10 cellular contexts compared by ENCODE assay signal in genomic region chr22:40009231-40009769, GRCh38. TPM values are rescaled to one million over a fixed set of nuclear protein-coding genes. Genes with fewer than 3 reads are reported as not detected.
DNase-seq lines count a peak whose midpoint lies in the region; ATAC-seq, FAIRE-seq and TF ChIP-seq lines count a peak whose summit lies in the region.
"Had no signal": no experiment of that assay in that cellular context is flagged by ENCODE, and none has a peak within 500 bp of the region (broad histone marks: within the 10 kb centered on the region; RNA-seq: fewer than 3 reads in every experiment).

No MANE protein-coding gene starts in this region.

- H3K9ac ChIP-seq in K562 (ENCODE audit: insufficient read depth in 1 of 2, low read depth in 2 of 2, low read length in 2 of 2) (no peak overlapping the region), mesendoderm (ENCODE audit: low read length) (no peak overlapping the region)

- in situ Hi-C loops in K562 (cut with MboI) = no loop called here

- H2BK5ac ChIP-seq in mesendoderm (ENCODE audit: low read length) = no peak overlapping the region

- no TSS peak for BruUV-seq in K562 (replicated peaks; lab: Mats Ljungman, UMichigan)

- H3K18ac ChIP-seq in mesendoderm (ENCODE audit: low read length) = peak overlapping the region; percentile 57

- no peak overlapping the region for H2BK120ac ChIP-seq in mesendoderm (ENCODE audit: low read depth, low read length)

- H3K79me2 ChIP-seq in K562 (ENCODE audit: control insufficient read depth, insufficient read depth, low read length) = no peaks in the 10 kb centered on the region
- H3K79me2 ChIP-seq in mesendoderm (ENCODE audit: control insufficient read depth, insufficient read depth, low read length) = peaks cover 6% of the 10 kb centered on the region

- H2AK5ac ChIP-seq in mesendoderm (ENCODE audit: low read length) = no peak overlapping the region

- H3K4me3 ChIP-seq in K562 = no peak overlapping the region
- no peak overlapping the region for H3K4me3 ChIP-seq in mesendoderm (ENCODE audit: low read length)

- H3K4me1 ChIP-seq in K562 (replicated peaks in 1 of 2; ENCODE audit: control insufficient read depth in 2 of 2, insufficient read depth in 2 of 2, low read length in 2 of 2) (peaks cover 13 to 23% of the 10 kb centered on the region in 2 experiments), mesendoderm (ENCODE audit: control insufficient read depth, low read depth, low read length) (peaks cover 15% of the 10 kb centered on the region)

- CTCF ChIA-PET in K562 (lab: Yijun Ruan, JAX; ENCODE audit: low intra/inter-chr PET ratio) = no interaction called here

- H3K4ac ChIP-seq in mesendoderm (ENCODE audit: low read depth, low read length) = no peak overlapping the region

- H3K9me3 ChIP-seq in K562 (replicated peaks; ENCODE audit: control insufficient read depth, insufficient read depth, low read depth, low read length) = no peaks in the 10 kb centered on the region

- peaks cover 21% of the 10 kb centered on the region for H3K79me1 ChIP-seq in mesendoderm (ENCODE audit: low read length)

- TF ChIP-seq POLR2A in K562 (conservative IDR thresholded peaks at IDR 0.05) = no peak

- no peaks in the 10 kb centered on the region for H3K36me3 ChIP-seq in K562 (ENCODE audit: control insufficient read depth, insufficient read depth, low read length)
- H3K36me3 ChIP-seq in mesendoderm (ENCODE audit: control insufficient read depth, insufficient read depth, low read length) = peaks cover 2% of the 10 kb centered on the region

- intact Hi-C loops in K562 (cut with micrococcal nuclease) = no loop called here
- intact Hi-C loops in head of caudate nucleus (cut with DNase I) = no loop called here

- peak; percentile 72 for ATAC-seq in K562

- DNase-seq in ELF-1 (ENCODE audit: low read depth, low spot score) (peak; percentile 89), NCI-H2029 treated with DMSO at 0.1 percent for 48 hours (lab: John Stamatoyannopoulos, UW) (peak; percentile 47), K562 (ENCODE audit: extremely low read depth in 1 of 4, low spot score in 3 of 4) (peak; percentile 20 to 34 (median 26)), mesendoderm (peak; percentile 92), head of caudate nucleus (no peak), epidermal melanocyte (ENCODE audit: insufficient read length, low spot score) (no peak), H4 (ENCODE audit: low spot score) (no peak)
- DNase-seq in activated CD8-positive, alpha-beta memory T cell treated with anti-CD3 and anti-CD28 coated beads, Interleukin-2, amount 50 U/mL, for 48 hours = no peak
- DNase-seq: NK-92 treated with Interleukin-12 subunit alpha and Interleukin-12 subunit beta, amount 100 ng/mL, for 24 hours had no signal

- H3K27me3 ChIP-seq in K562 (ENCODE audit: control insufficient read depth in 2 of 2, insufficient read depth in 2 of 2, low read length in 2 of 2) = peaks cover 0 to 8% of the 10 kb centered on the region in 2 experiments; a peak in 1 of 5 replicates
- no peaks in the 10 kb centered on the region for H3K27me3 ChIP-seq in mesendoderm (ENCODE audit: insufficient read depth, low read length, poor library complexity)

- H2BK15ac ChIP-seq in mesendoderm (replicated peaks; ENCODE audit: low read depth) = no peak overlapping the region

- H4K5ac ChIP-seq in mesendoderm (ENCODE audit: low read length) = no peak overlapping the region

- no peak for TF ChIP-seq RAD21 in K562 (CRISPR knock-in tag; conservative IDR thresholded peaks at IDR 0.05 in 1 of 2, IDR thresholded peaks at IDR 0.05 in 1 of 2)

- H3K56ac ChIP-seq in mesendoderm (ENCODE audit: low read length) = peak overlapping the region; percentile 18

- no peak overlapping the region for H3K23ac ChIP-seq in mesendoderm (ENCODE audit: low read length)

- no peak for TF ChIP-seq EP300 in K562 (IDR thresholded peaks at IDR 0.05; ENCODE audit: low read length)

- no peak overlapping the region for H4K8ac ChIP-seq in mesendoderm (ENCODE audit: low read depth, low read length)

- WGBS in K562 (ENCODE audit: insufficient coverage, low coverage, missing lambda C conversion rate) = 22% methylated on average over 10 of the region's 12 CpGs
- no CpG with 5 or more reads among the region's 12 CpGs for WGBS in mesendoderm (ENCODE audit: extremely low coverage, insufficient coverage, low lambda C conversion rate)

- H3K9me1 ChIP-seq in K562 (ENCODE audit: control insufficient read depth, insufficient read depth, low read length) = no peaks in the 10 kb centered on the region

- H3K27ac ChIP-seq in K562 (ENCODE audit: extremely low read depth, low read depth, low read length) (no peak overlapping the region), mesendoderm (ENCODE audit: low read depth, low read length) (no peak overlapping the region)
- H3K27ac ChIP-seq: HL-60 had no signal

- FAIRE-seq in K562 (lab: Jason Lieb, UNC) = no peak

- H4K20me1 ChIP-seq in K562 (replicated peaks; ENCODE audit: control insufficient read depth, insufficient read depth, low read length) = no peaks in the 10 kb centered on the region; the same call in 1 of the 2 replicates

- POLR2A ChIA-PET in K562 (lab: Yijun Ruan, JAX) = interaction anchor here (0.6 to 1.3 kb wide), 5 partner anchors 10 to 59 kb away, joined by 3 to 4 read pairs (median 3); no protein-coding TSS in a partner anchor

- H2AFZ ChIP-seq in K562 (ENCODE audit: low read depth, low read length) = no peak overlapping the region

- TF ChIP-seq CTCF in K562 (IDR thresholded peaks at IDR 0.05 in 2 of 3, conservative IDR thresholded peaks at IDR 0.05 in 1 of 3; ENCODE audit: insufficient read depth in 2 of 3, low read depth in 1 of 3, low read length in 3 of 3) = no peak

- H3K4me2 ChIP-seq in K562 (ENCODE audit: insufficient read depth, low read length) (no peak overlapping the region), mesendoderm (ENCODE audit: low read length) (no peak overlapping the region)

TF ChIP-seq in K562, 482 proteins besides CTCF, POLR2A, EP300 and RAD21:
- no peak for TF ChIP-seq TCF3 (CRISPR knock-in tag; IDR thresholded peaks at IDR 0.05)
- TF ChIP-seq HDAC1 (IDR thresholded peaks at IDR 0.05) = peak in 1 of 2 experiments; percentile 12; a peak in 1 of 4 replicates
- peak; percentile 28; the same call in 1 of the 2 replicates for TF ChIP-seq VEZF1 (CRISPR knock-in tag; IDR thresholded peaks at IDR 0.05)
- TF ChIP-seq MCM7 (IDR thresholded peaks at IDR 0.05) = no peak
- TF ChIP-seq IRF2 (CRISPR knock-in tag; IDR thresholded peaks at IDR 0.05) = no peak
- TF ChIP-seq NFIC (IDR thresholded peaks at IDR 0.05) = peak; percentile 44

RNA-seq across cellular contexts. Expression of gene FAM83F, which starts 14.5 kb away (rescaled TPM):
- total RNA-seq in K562 (2011; cell fraction: chromatin; rRNA removed; ENCODE audit: low replicate concordance) = 0.04 and 0.25 TPM in 2 replicates
- under 0.01 and 0.17 TPM in 2 replicates for total RNA-seq in K562 (2011; cell fraction: nucleolus; rRNA removed)
- total RNA-seq in K562 (2011; cell fraction: nucleoplasm; rRNA removed) = 0.07 and 0.15 TPM in 2 replicates
- total RNA-seq in K562 (2014; rRNA removed) (0.04 and 0.05 TPM in 2 replicates), K562 (2014; rRNA removed; fragmentation: Illumina TruSeq; extraction: Trizol) (0.03 and 0.04 TPM in 2 replicates), K562 (2015; rRNA removed; fragmentation: Illumina TruSeq; extraction: Trizol) (under 0.01 and 0.04 TPM in 2 replicates), K562 (2021) (0.07 and 0.13 TPM in 2 replicates)
- polyA plus RNA-seq in K562 (2011; rRNA removed) (0.03 and 0.10 TPM in 2 replicates), K562 (2014; fragmentation: Illumina TruSeq; extraction: Trizol) (0.03 TPM in 1 of 2 replicates, not detected in the other), K562 (2014; fragmentation: Nextera tagmentation; extraction: Ambion mirVana) (under 1 TPM in 1 of 2 experiments, not detected in 1; 0.01 TPM), K562 (2014; rRNA removed) (0.04 and 0.05 TPM in 2 replicates)
- 0.01 and 0.03 TPM in 2 replicates for polyA plus RNA-seq in K562 (2011; cell fraction: cytosol; rRNA removed)
- polyA plus RNA-seq in K562 (2011; cell fraction: nucleus; rRNA removed) = 0.03 and 0.18 TPM in 2 replicates
- polyA plus RNA-seq in K562 (2012) = 0.01 and 0.07 TPM in 2 replicates
- polyA minus RNA-seq in K562 (2011; rRNA and poly(A)+ RNA removed) = 0.06 and 0.07 TPM in 2 replicates
- not detected in 2 replicates for polyA minus RNA-seq in K562 (2011; cell fraction: cytosol; rRNA and poly(A)+ RNA removed)
- polyA minus RNA-seq in K562 (2011; cell fraction: nucleus; rRNA and poly(A)+ RNA removed) = 0.11 and 0.67 TPM in 2 replicates
- polyA plus RNA-seq in mesendoderm (2013, experiment 1 of 2) = 8.8 TPM
- polyA plus RNA-seq in mesendoderm (2013, experiment 2 of 2) = 8.1 TPM
- total RNA-seq in H4 (2014; rRNA removed; shearing (Covaris generic)) = not detected in 2 replicates

RNA-seq across cellular contexts. Expression of gene TMA7B, which starts 49.1 kb away (rescaled TPM):
- total RNA-seq in K562 (2011; cell fraction: chromatin; rRNA removed; ENCODE audit: low replicate concordance) = 16.1 and 33.1 TPM in 2 replicates
- total RNA-seq in K562 (2011; cell fraction: nucleolus; rRNA removed) = 8.2 and 8.4 TPM in 2 replicates
- 15.8 and 17.9 TPM in 2 replicates for total RNA-seq in K562 (2011; cell fraction: nucleoplasm; rRNA removed)
- total RNA-seq in K562 (2014; rRNA removed) (12.0 and 14.2 TPM in 2 replicates), K562 (2014; rRNA removed; fragmentation: Illumina TruSeq; extraction: Trizol) (13.9 and 17.0 TPM in 2 replicates), K562 (2015; rRNA removed; fragmentation: Illumina TruSeq; extraction: Trizol) (5.3 and 5.6 TPM in 2 replicates), K562 (2021) (11.2 and 12.8 TPM in 2 replicates)
- polyA plus RNA-seq in K562 (2011; rRNA removed) (3.2 and 10.9 TPM in 2 replicates), K562 (2014; fragmentation: Illumina TruSeq; extraction: Trizol) (9.4 and 11.8 TPM in 2 replicates), K562 (2014; fragmentation: Nextera tagmentation; extraction: Ambion mirVana) (1 to 10 TPM; 5.7 to 8.7 TPM), K562 (2014; rRNA removed) (13.2 and 14.5 TPM in 2 replicates)
- 1.0 and 1.5 TPM in 2 replicates for polyA plus RNA-seq in K562 (2011; cell fraction: cytosol; rRNA removed)
- polyA plus RNA-seq in K562 (2011; cell fraction: nucleus; rRNA removed) = 1.7 and 4.9 TPM in 2 replicates
- 4.9 and 8.2 TPM in 2 replicates for polyA plus RNA-seq in K562 (2012)
- 4.7 and 10.9 TPM in 2 replicates for polyA minus RNA-seq in K562 (2011; rRNA and poly(A)+ RNA removed)
- 1.0 and 3.1 TPM in 2 replicates for polyA minus RNA-seq in K562 (2011; cell fraction: cytosol; rRNA and poly(A)+ RNA removed)
- 2.2 and 2.6 TPM in 2 replicates for polyA minus RNA-seq in K562 (2011; cell fraction: nucleus; rRNA and poly(A)+ RNA removed)
- not detected for polyA plus RNA-seq in mesendoderm (2013, experiment 1 of 2)
- polyA plus RNA-seq in mesendoderm (2013, experiment 2 of 2) = not detected
- not detected in 2 replicates for total RNA-seq in H4 (2014; rRNA removed; shearing (Covaris generic))

Comparison
In these comparisons a context has a peak if more than half of its experiments do, and no peak if none do; other contexts are left out.
1. DNase-seq: peak in ELF-1 (single experiment), NCI-H2029 treated with DMSO at 0.1 percent for 48 hours (single experiment), K562 (4 of 4) and mesendoderm (single experiment); none in head of caudate nucleus (0 of 42), activated CD8-positive, alpha-beta memory T cell treated with anti-CD3 and anti-CD28 coated beads, Interleukin-2, amount 50 U/mL, for 48 hours (single experiment), epidermal melanocyte (single experiment) and H4 (single experiment).